15 cellular contexts compared by ENCODE assay signal in genomic region chr3:57709559-57709958, GRCh38. TPM values are rescaled to one million over a fixed set of nuclear protein-coding genes. Genes with fewer than 3 reads are reported as not detected.
DNase-seq lines count a peak whose midpoint lies in the region; ATAC-seq, FAIRE-seq and TF ChIP-seq lines count a peak whose summit lies in the region.
"Had no signal": no experiment of that assay in that cellular context is flagged by ENCODE, and none has a peak within 500 bp of the region (broad histone marks: within the 10 kb centered on the region; RNA-seq: fewer than 3 reads in every experiment).

No MANE protein-coding gene starts in this region.

- H4K20me1 ChIP-seq in PC-3 (ENCODE audit: low read length) = no peaks in the 10 kb centered on the region
- H4K20me1 ChIP-seq in endothelial cell of umbilical vein (replicated peaks; ENCODE audit: control insufficient read depth, extremely low read depth, insufficient read depth, low read length) = no peaks in the 10 kb centered on the region
- H4K20me1 ChIP-seq in osteoblast (ENCODE audit: insufficient read depth, low read length) = no peaks in the 10 kb centered on the region

- H3K4me3 Mint-ChIP-seq in Calu3 (ENCODE audit: low read depth, unreplicated experiment) = peak overlapping the region; percentile 6
- H3K4me3 Mint-ChIP-seq: naive B cell had no signal

- intact Hi-C loops in Calu3 (cut with micrococcal nuclease; ENCODE audit: unreplicated experiment) = loop anchor here (1.0 kb wide), 1 partner anchor 48 kb away; no protein-coding TSS in a partner anchor
- intact Hi-C loops in PC-3 (cut with micrococcal nuclease) = loop anchor here (2.0 kb wide), 1 partner anchor 43 kb away; no protein-coding TSS in a partner anchor
- intact Hi-C loops in endothelial cell of umbilical vein (cut with micrococcal nuclease) = no loop called here

- no peaks in the 10 kb centered on the region for H3K79me2 ChIP-seq in PC-3 (ENCODE audit: low read length)
- H3K79me2 ChIP-seq in endothelial cell of umbilical vein (ENCODE audit: control insufficient read depth, insufficient read depth, low read length) = no peaks in the 10 kb centered on the region
- H3K79me2 ChIP-seq in osteoblast (ENCODE audit: insufficient read depth, low read length) = no peaks in the 10 kb centered on the region

- no peaks in the 10 kb centered on the region for H3K36me3 ChIP-seq in PC-3 (ENCODE audit: low read depth, low read length)
- H3K36me3 ChIP-seq in endothelial cell of umbilical vein (ENCODE audit: control insufficient read depth in 2 of 2, extremely low read depth in 1 of 2, insufficient read depth in 2 of 2, low read length in 2 of 2) = no peaks in the 10 kb centered on the region
- H3K36me3 ChIP-seq in osteoblast (ENCODE audit: insufficient read depth, low read length) = no peaks in the 10 kb centered on the region
- H3K36me3 ChIP-seq in H7 (replicated peaks; ENCODE audit: control insufficient read depth, insufficient read depth, low read length) = no peaks in the 10 kb centered on the region
- H3K36me3 ChIP-seq: thoracic aorta had no signal

- in situ Hi-C loops in G401 (cut with HindIII; ENCODE audit: low sequenced_read_pairs) = no loop called here

- H3K4me3 ChIP-seq in PC-3 (ENCODE audit: low read length) (no peak overlapping the region), endothelial cell of umbilical vein (replicated peaks in 1 of 3; ENCODE audit: insufficient read depth in 1 of 3, low read depth in 1 of 3, low read length in 3 of 3) (no peak overlapping the region), osteoblast (ENCODE audit: insufficient read depth, low read length) (no peak overlapping the region), H7 (ENCODE audit: insufficient read depth, low read depth, low read length) (no peak overlapping the region)
- H3K4me3 ChIP-seq: thoracic aorta had no signal

- no peak for TF ChIP-seq POLR2A in endothelial cell of umbilical vein (IDR thresholded peaks at IDR 0.05; ENCODE audit: low read depth, low read length)

- H3K4me2 ChIP-seq in PC-3 (ENCODE audit: low read length) = peak overlapping the region; percentile 50
- H3K4me2 ChIP-seq in endothelial cell of umbilical vein (ENCODE audit: insufficient read depth, low read length) = peak overlapping the region; percentile 39
- no peak overlapping the region for H3K4me2 ChIP-seq in osteoblast (ENCODE audit: insufficient read depth, low read length)

- no peaks in the 10 kb centered on the region for H3K27me3 Mint-ChIP-seq in Calu3 (ENCODE audit: unreplicated experiment)

- H2AFZ ChIP-seq in PC-3 (ENCODE audit: low read length) (peak overlapping the region; percentile 84), endothelial cell of umbilical vein (ENCODE audit: low read depth, low read length) (peak overlapping the region; percentile 90), osteoblast (ENCODE audit: low read length) (peak overlapping the region; percentile 51)

- H3K27ac ChIP-seq in PC-3 (ENCODE audit: low read length) = peak overlapping the region; percentile 67
- H3K27ac ChIP-seq in endothelial cell of umbilical vein (ENCODE audit: insufficient read depth, low read depth, low read length) = peak overlapping the region; percentile 21
- no peak overlapping the region for H3K27ac ChIP-seq in osteoblast (ENCODE audit: low read depth, low read length)

- POLR2A ChIA-PET in PC-3 (lab: Charles Lee; ENCODE audit: unreplicated experiment) = no interaction called here
- POLR2A ChIA-PET in endothelial cell of umbilical vein (lab: Charles Lee) = no interaction called here

- no peaks in the 10 kb centered on the region for H3K9me1 ChIP-seq in endothelial cell of umbilical vein (replicated peaks; ENCODE audit: control insufficient read depth, extremely low read depth, insufficient read depth, low read length)

- peak; percentile 73 for ATAC-seq in PC-3
- no peak for ATAC-seq in activated naive CD4-positive, alpha-beta T cell treated with anti-CD3 and anti-CD28 coated beads, Interleukin-2, amount 50 U/mL, for 72 hours
- ATAC-seq: left lobe of liver had no signal

- dilution Hi-C loops in endothelial cell of umbilical vein (cut with MboI; ENCODE audit: extremely low pct_ligation_motif_present, low sequenced_read_pairs) = no loop called here

- no peak for TF ChIP-seq CTCF in Calu3 (IDR thresholded peaks at IDR 0.05; ENCODE audit: unreplicated experiment)
- TF ChIP-seq CTCF in PC-3 (conservative IDR thresholded peaks at IDR 0.05; ENCODE audit: low read depth, low read length) = no peak
- no peak for TF ChIP-seq CTCF in endothelial cell of umbilical vein (IDR thresholded peaks at IDR 0.05; ENCODE audit: extremely low read depth in 1 of 2, insufficient read depth in 1 of 2, low read depth in 1 of 2, low read length in 2 of 2)
- TF ChIP-seq CTCF in osteoblast (IDR thresholded peaks at IDR 0.05; ENCODE audit: extremely low read depth, low read depth, low read length) = no peak

- DNase-seq in Calu3 (peak; percentile 47), PC-3 (peak; percentile 77), endothelial cell of umbilical vein (ENCODE audit: low read depth, low spot score) (peak; percentile 69), osteoblast (ENCODE audit: insufficient read length, low spot score, missing footprints) (no peak), H7 (no peak), G401 (ENCODE audit: low spot score) (no peak)
- DNase-seq in stimulated activated CD4-positive, alpha-beta T cell treated with anti-CD3 and anti-CD28 coated beads, Interleukin-2, amount 100 ng/mL, for 24 hours = no peak
- DNase-seq in activated naive CD4-positive, alpha-beta T cell treated with anti-CD3 and anti-CD28 coated beads, Interleukin-2, amount 50 U/mL, for 72 hours (ENCODE audit: low spot score in 2 of 2) = no peak
- DNase-seq: activated effector memory CD4-positive, alpha-beta T cell treated with anti-CD3 and anti-CD28 coated beads, Interleukin-2, amount 50 U/mL, for 16 hours; aorta; naive B cell; NCI-H1694; NCI-H446 treated with DMSO at 0.1 percent for 48 hours had no signal

- no peaks in the 10 kb centered on the region for H3K36me3 Mint-ChIP-seq in Calu3 (ENCODE audit: insufficient read depth, unreplicated experiment)
- H3K36me3 Mint-ChIP-seq in activated naive CD4-positive, alpha-beta T cell treated with anti-CD3 and anti-CD28 coated beads, Interleukin-2, amount 50 U/mL, for 72 hours = no peaks in the 10 kb centered on the region
- H3K36me3 Mint-ChIP-seq: naive B cell had no signal

- H3K4me1 ChIP-seq in PC-3 (ENCODE audit: insufficient read depth, low read length) (peaks cover 20% of the 10 kb centered on the region), endothelial cell of umbilical vein (ENCODE audit: control insufficient read depth, extremely low read depth, insufficient read depth, low read length) (peaks cover 8% of the 10 kb centered on the region), osteoblast (ENCODE audit: insufficient read depth, low read length) (peaks cover 5% of the 10 kb centered on the region)

- H3K9me2 ChIP-seq in PC-3 (replicated peaks; ENCODE audit: low read length) = no peaks in the 10 kb centered on the region

- H3K9ac ChIP-seq in PC-3 (ENCODE audit: low read length) (peak overlapping the region; percentile 19; the same call in 1 of the 2 replicates), endothelial cell of umbilical vein (replicated peaks; ENCODE audit: extremely low read depth, insufficient read depth, low read length) (no peak overlapping the region)

- H3K27me3 ChIP-seq in PC-3 (ENCODE audit: low read length) (no peaks in the 10 kb centered on the region), endothelial cell of umbilical vein (ENCODE audit: control insufficient read depth in 2 of 2, insufficient read depth in 2 of 2, low read length in 2 of 2) (no peaks in the 10 kb centered on the region), osteoblast (ENCODE audit: insufficient read depth, low read length) (no peaks in the 10 kb centered on the region), H7 (ENCODE audit: control insufficient read depth, insufficient read depth, low read length) (no peaks in the 10 kb centered on the region)

- H3K27ac Mint-ChIP-seq in Calu3 (ENCODE audit: unreplicated experiment) = peak overlapping the region; percentile 88
- no peak overlapping the region for H3K27ac Mint-ChIP-seq in activated naive CD4-positive, alpha-beta T cell treated with anti-CD3 and anti-CD28 coated beads, Interleukin-2, amount 50 U/mL, for 72 hours

- no peaks in the 10 kb centered on the region for H3F3A ChIP-seq in PC-3 (ENCODE audit: low read length, unreplicated experiment)

- FAIRE-seq in endothelial cell of umbilical vein (lab: Jason Lieb, UNC) = peak; percentile 82

- CTCF ChIA-PET in Calu3 (lab: Charles Lee) (interaction anchor here (1.1 to 1.2 kb wide), 2 partner anchors 17 to 46 kb away, joined by 4 read pairs; partner anchors contain the start of genes DENND6A and SLMAP), PC-3 (lab: Charles Lee) (interaction anchor here (0.6 kb wide), 1 partner anchor 24 kb away, joined by 3 read pairs; no protein-coding TSS in a partner anchor), endothelial cell of umbilical vein (lab: Charles Lee) (interaction anchor here (1.2 to 1.7 kb wide), 3 partner anchors 11 to 312 kb away, joined by 3 to 6 read pairs (median 5); no protein-coding TSS in a partner anchor)

- H3K9me3 Mint-ChIP-seq in Calu3 (ENCODE audit: low read depth, unreplicated experiment) = peaks cover 2% of the 10 kb centered on the region
- no peaks in the 10 kb centered on the region for H3K9me3 Mint-ChIP-seq in activated naive CD4-positive, alpha-beta T cell treated with anti-CD3 and anti-CD28 coated beads, Interleukin-2, amount 50 U/mL, for 72 hours

- H3K4me1 Mint-ChIP-seq in Calu3 (ENCODE audit: low read depth, unreplicated experiment) = peaks cover 26% of the 10 kb centered on the region

- no TSS peak for BruUV-seq in Calu3 (replicated peaks; lab: Mats Ljungman, UMichigan)
- BruUV-seq in PC-3 (replicated peaks; lab: Mats Ljungman, UMichigan) = no TSS peak
- BruUV-seq in endothelial cell of umbilical vein (replicated peaks; lab: Mats Ljungman, UMichigan) = no TSS peak

- H3K9me3 ChIP-seq in PC-3 (ENCODE audit: low read length) (no peaks in the 10 kb centered on the region), endothelial cell of umbilical vein (replicated peaks; ENCODE audit: control insufficient read depth, insufficient read depth, low read length) (no peaks in the 10 kb centered on the region), osteoblast (ENCODE audit: low read depth, low read length) (no peaks in the 10 kb centered on the region)
- H3K9me3 ChIP-seq: thoracic aorta had no signal

RNA-seq across cellular contexts. Expression of gene DENND6A, which starts 16.7 kb away (rescaled TPM):
- 23.7 and 25.1 TPM in 2 replicates for total RNA-seq in Calu3 (2022)
- 16.9 and 17.6 TPM in 2 replicates for total RNA-seq in PC-3 (2014; rRNA removed)
- 25.0 and 31.0 TPM in 2 replicates for total RNA-seq in endothelial cell of umbilical vein
- polyA plus RNA-seq in endothelial cell of umbilical vein = 12.7 and 14.0 TPM in 2 replicates
- 6.7 and 6.9 TPM in 2 replicates for polyA plus RNA-seq in endothelial cell of umbilical vein (2011; cell fraction: cytosol; rRNA removed)
- polyA plus RNA-seq in endothelial cell of umbilical vein (2011; cell fraction: nucleus; rRNA removed) = 13.3 and 13.5 TPM in 2 replicates
- polyA plus RNA-seq in endothelial cell of umbilical vein (2012) = 11.2 and 21.6 TPM in 2 replicates
- polyA minus RNA-seq in endothelial cell of umbilical vein = 28.6 and 33.3 TPM in 2 replicates
- polyA minus RNA-seq in endothelial cell of umbilical vein (2011; cell fraction: cytosol; rRNA and poly(A)+ RNA removed) = 11.2 TPM
- 15.9 and 21.7 TPM in 2 replicates for polyA minus RNA-seq in endothelial cell of umbilical vein (2011; cell fraction: nucleus; rRNA and poly(A)+ RNA removed)
- total RNA-seq in osteoblast = 25.3 and 27.1 TPM in 2 replicates
- total RNA-seq in H7 (2014; rRNA removed; shearing (Covaris generic)) = 12.0 and 15.9 TPM in 2 replicates
- total RNA-seq in G401 (2014; rRNA removed; shearing (Covaris generic)) = 26.8 and 39.9 TPM in 2 replicates
- 10 to 100 TPM; 19.9 to 23.3 TPM for total RNA-seq in activated naive CD4-positive, alpha-beta T cell treated with anti-CD3 and anti-CD28 coated beads, Interleukin-2, amount 50 U/mL, for 72 hours

RNA-seq across cellular contexts. Expression of gene SLMAP, which starts 46.5 kb away (rescaled TPM):
- total RNA-seq in Calu3 (2022) = 103 and 114 TPM in 2 replicates
- 55.2 and 60.0 TPM in 2 replicates for total RNA-seq in PC-3 (2014; rRNA removed)
- 45.7 and 54.7 TPM in 2 replicates for total RNA-seq in endothelial cell of umbilical vein
- 9.8 and 11.3 TPM in 2 replicates for polyA plus RNA-seq in endothelial cell of umbilical vein
- polyA plus RNA-seq in endothelial cell of umbilical vein (2011; cell fraction: cytosol; rRNA removed) = 13.7 and 14.8 TPM in 2 replicates
- polyA plus RNA-seq in endothelial cell of umbilical vein (2011; cell fraction: nucleus; rRNA removed) = 33.7 and 43.3 TPM in 2 replicates
- polyA plus RNA-seq in endothelial cell of umbilical vein (2012) = 18.9 and 23.8 TPM in 2 replicates
- 72.2 and 73.0 TPM in 2 replicates for polyA minus RNA-seq in endothelial cell of umbilical vein
- 34.3 TPM for polyA minus RNA-seq in endothelial cell of umbilical vein (2011; cell fraction: cytosol; rRNA and poly(A)+ RNA removed)
- polyA minus RNA-seq in endothelial cell of umbilical vein (2011; cell fraction: nucleus; rRNA and poly(A)+ RNA removed) = 82.7 and 108 TPM in 2 replicates
- 43.9 and 50.7 TPM in 2 replicates for total RNA-seq in osteoblast
- 33.5 and 40.7 TPM in 2 replicates for total RNA-seq in H7 (2014; rRNA removed; shearing (Covaris generic))
- total RNA-seq in G401 (2014; rRNA removed; shearing (Covaris generic)) = 54.7 and 78.9 TPM in 2 replicates
- 10 to 100 TPM; 44.1 to 44.8 TPM for total RNA-seq in activated naive CD4-positive, alpha-beta T cell treated with anti-CD3 and anti-CD28 coated beads, Interleukin-2, amount 50 U/mL, for 72 hours

Comparison
In these comparisons a context has a peak if more than half of its experiments do, and no peak if none do; other contexts are left out.
1. DNase-seq: peak in Calu3 (single experiment), PC-3 (single experiment) and endothelial cell of umbilical vein (single experiment); none in osteoblast (single experiment), H7 (single experiment), G401 (single experiment), stimulated activated CD4-positive, alpha-beta T cell treated with anti-CD3 and anti-CD28 coated beads, Interleukin-2, amount 100 ng/mL, for 24 hours (0 of 2) and activated naive CD4-positive, alpha-beta T cell treated with anti-CD3 and anti-CD28 coated beads, Interleukin-2, amount 50 U/mL, for 72 hours (0 of 2).
2. Peak in every context shown above with its lines, with median percentiles within 50 percentile points of each other: H2AFZ ChIP-seq.